ENCODE assay signal across 8 cellular contexts in genomic region chr9:109574061-109574882, GRCh38.
DNase-seq lines count a peak whose midpoint lies in the region; ATAC-seq, FAIRE-seq and TF ChIP-seq lines count a peak whose summit lies in the region.

No MANE protein-coding gene starts in this region.

- no peak overlapping the region for H3K4me2 ChIP-seq in endothelial cell of umbilical vein (ENCODE audit: insufficient read depth, low read length)

- dilution Hi-C loops in endothelial cell of umbilical vein (cut with MboI; ENCODE audit: extremely low pct_ligation_motif_present, low sequenced_read_pairs): no loop called here

- CTCF ChIA-PET in endothelial cell of umbilical vein (lab: Charles Lee): interaction anchor here (0.6 to 4.2 kb wide), 28 partner anchors 8 to 1049 kb away, joined by 3 to 91 read pairs (median 4); no protein-coding TSS in a partner anchor

- ATAC-seq in GM18867 (IDR thresholded peaks at IDR 0.05; ENCODE audit: unreplicated experiment): peak; percentile 76

- H3K27me3 Mint-ChIP-seq in CD14-positive monocyte (ENCODE audit: low read depth in 3 of 3): peaks cover 8 to 23% (median 10%) of the 10 kb centered on the region in 3 donors

- POLR2A ChIA-PET in endothelial cell of umbilical vein (lab: Charles Lee): no interaction called here

- intact Hi-C loops in CD14-positive monocyte (cut with micrococcal nuclease) (no loop called here), endothelial cell of umbilical vein (cut with micrococcal nuclease) (loop anchor here (1.0 to 5.0 kb wide), 5 partner anchors 244 to 1049 kb away; no protein-coding TSS in a partner anchor)

- H4K20me1 ChIP-seq in endothelial cell of umbilical vein (replicated peaks; ENCODE audit: control insufficient read depth, extremely low read depth, insufficient read depth, low read length): no peaks in the 10 kb centered on the region

- no peaks in the 10 kb centered on the region for H3K9me1 ChIP-seq in endothelial cell of umbilical vein (replicated peaks; ENCODE audit: control insufficient read depth, extremely low read depth, insufficient read depth, low read length)

- H3K4me3 ChIP-seq in endothelial cell of umbilical vein (replicated peaks in 1 of 3; ENCODE audit: insufficient read depth in 1 of 3, low read depth in 1 of 3, low read length in 3 of 3): no peak overlapping the region

- no peaks in the 10 kb centered on the region for H3K4me1 ChIP-seq in endothelial cell of umbilical vein (ENCODE audit: control insufficient read depth, extremely low read depth, insufficient read depth, low read length)

- peaks cover 0 to 2% (median 0%) of the 10 kb centered on the region in 7 donors for H3K9me3 Mint-ChIP-seq in CD14-positive monocyte

- H3K27me3 ChIP-seq in endothelial cell of umbilical vein (ENCODE audit: control insufficient read depth in 2 of 2, insufficient read depth in 2 of 2, low read length in 2 of 2): no peaks in the 10 kb centered on the region

- FAIRE-seq in RCC 7860 (lab: Jason Lieb, UNC) (peak; percentile 82), endothelial cell of umbilical vein (lab: Jason Lieb, UNC) (peak; percentile 61)

- H3K27ac Mint-ChIP-seq in CD14-positive monocyte: no peak overlapping the region

- H3K4me3 Mint-ChIP-seq in CD14-positive monocyte: no peak overlapping the region

- H3K4me1 Mint-ChIP-seq in CD14-positive monocyte: no peaks in the 10 kb centered on the region

- DNase-seq in CD14-positive monocyte (ENCODE audit: low spot score) (no peak), LoVo (ENCODE audit: low spot score) (peak; percentile 58), RCC 7860 (ENCODE audit: low spot score) (peak; percentile 51), endothelial cell of umbilical vein (ENCODE audit: low read depth, low spot score) (peak; percentile 52), mucosa of gallbladder (ENCODE audit: low spot score) (peak; percentile 45)
- DNase-seq in stimulated activated CD8-positive, alpha-beta memory T cell treated with anti-CD3 and anti-CD28 coated beads, Interleukin-4, amount 100 ng/mL, for 48 hours: no peak
- no peak for DNase-seq in activated CD4-positive, CD25-positive, alpha-beta regulatory T cell (lab: John Stamatoyannopoulos, UW)

- BruUV-seq in endothelial cell of umbilical vein (replicated peaks; lab: Mats Ljungman, UMichigan): no TSS peak

- no peaks in the 10 kb centered on the region for H3K36me3 ChIP-seq in endothelial cell of umbilical vein (ENCODE audit: control insufficient read depth in 2 of 2, extremely low read depth in 1 of 2, insufficient read depth in 2 of 2, low read length in 2 of 2)

- H2AFZ ChIP-seq in endothelial cell of umbilical vein (ENCODE audit: low read depth, low read length): no peak overlapping the region

- no peak overlapping the region for H3K9ac ChIP-seq in endothelial cell of umbilical vein (replicated peaks; ENCODE audit: extremely low read depth, insufficient read depth, low read length)

- peak; percentile 47 for TF ChIP-seq CTCF in CD14-positive monocyte (IDR thresholded peaks at IDR 0.05)
- peak; percentile 37 to 47 for TF ChIP-seq CTCF in endothelial cell of umbilical vein (IDR thresholded peaks at IDR 0.05; ENCODE audit: extremely low read depth in 1 of 2, insufficient read depth in 1 of 2, low read depth in 1 of 2, low read length in 2 of 2)

- no peaks in the 10 kb centered on the region for H3K79me2 ChIP-seq in endothelial cell of umbilical vein (ENCODE audit: control insufficient read depth, insufficient read depth, low read length)

- no peaks in the 10 kb centered on the region for H3K9me3 ChIP-seq in endothelial cell of umbilical vein (replicated peaks; ENCODE audit: control insufficient read depth, insufficient read depth, low read length)

- H3K27ac ChIP-seq in endothelial cell of umbilical vein (ENCODE audit: insufficient read depth, low read depth, low read length): no peak overlapping the region

- no peak for TF ChIP-seq POLR2A in endothelial cell of umbilical vein (IDR thresholded peaks at IDR 0.05; ENCODE audit: low read depth, low read length)

- no peaks in the 10 kb centered on the region for H3K36me3 Mint-ChIP-seq in CD14-positive monocyte

TF ChIP-seq in endothelial cell of umbilical vein, 7 proteins besides CTCF, POLR2A, EP300 and RAD21:
- TF ChIP-seq JUN (IDR thresholded peaks at IDR 0.05; ENCODE audit: borderline replicate concordance, insufficient read depth, insufficient read length, low read depth) (no peak), FOS (IDR thresholded peaks at IDR 0.05; ENCODE audit: borderline replicate concordance, insufficient read depth, low read length) (no peak), GATA2 (IDR thresholded peaks at IDR 0.05; ENCODE audit: insufficient read depth, insufficient read length, low read depth, low read length) (no peak), MAX (IDR thresholded peaks at IDR 0.05; ENCODE audit: insufficient read depth, insufficient read length) (no peak), MYC (IDR thresholded peaks at IDR 0.05; ENCODE audit: low read depth, low read length) (no peak), EZH2 (IDR thresholded peaks at IDR 0.05; ENCODE audit: borderline replicate concordance, low read depth, low read length, severe bottlenecking) (no peak), POLR2AphosphoS5 (IDR thresholded peaks at IDR 0.05; ENCODE audit: insufficient read depth, low read depth, low read length) (no peak)

Comparison
In these comparisons a context has a peak if more than half of its experiments do, and no peak if none do; other contexts are left out.
1. DNase-seq: peak in LoVo (single experiment), RCC 7860 (single experiment), endothelial cell of umbilical vein (single experiment) and mucosa of gallbladder (single experiment); none in CD14-positive monocyte (single experiment), stimulated activated CD8-positive, alpha-beta memory T cell treated with anti-CD3 and anti-CD28 coated beads, Interleukin-4, amount 100 ng/mL, for 48 hours (single experiment) and activated CD4-positive, CD25-positive, alpha-beta regulatory T cell (0 of 4).